ENCODE assay signal across 18 cellular contexts in genomic region chr1:201933840-201934430, GRCh38. TPM values are rescaled to one million over a fixed set of nuclear protein-coding genes. Genes with fewer than 3 reads are reported as not detected.
DNase-seq lines count a peak whose midpoint lies in the region; ATAC-seq and TF ChIP-seq lines count a peak whose summit lies in the region.
"Had no signal": no experiment of that assay in that cellular context is flagged by ENCODE, and none has a peak within 500 bp of the region (broad histone marks: within the 10 kb centered on the region; RNA-seq: fewer than 3 reads in every experiment).

No MANE protein-coding gene starts in this region.

- H3K27ac Mint-ChIP-seq in nephron progenitor cell, result peak overlapping the region; percentile 3
- no peak overlapping the region for H3K27ac Mint-ChIP-seq in activated CD4-positive, alpha-beta T cell treated with anti-CD3 and anti-CD28 coated beads for 36 hours
- H3K27ac Mint-ChIP-seq: activated CD4-positive, alpha-beta T cell treated with anti-CD3 and anti-CD28 coated beads, Interleukin-2, amount 10 ng/mL, durations not matched to agents 7 days and 5 days; activated T-helper 1 cell treated with anti-CD3 and anti-CD28 coated beads, Interleukin-12 subunit alpha, Interleukin-12 subunit beta, Interleukin-2, Interleukin-4 antibody, amounts not matched to agents 30 ng/mL and 10 ng/mL and 1 ng/mL, durations not matched to agents 14 hours and 24 hours and 36 hours; mesothelial cell of epicardium; T-helper 17 cell had no signal

- no peak overlapping the region for H3K56ac ChIP-seq in IMR-90 (ENCODE audit: extremely low read depth, insufficient read depth, low read length)

- no peak for TF ChIP-seq CTCF in IMR-90 (conservative IDR thresholded peaks at IDR 0.05; ENCODE audit: low read depth, low read length)
- TF ChIP-seq CTCF in cardiac fibroblast (IDR thresholded peaks at IDR 0.05; ENCODE audit: low read depth, low read length), result no peak
- TF ChIP-seq CTCF in nephron progenitor cell (IDR thresholded peaks at IDR 0.05), result no peak
- no peak for TF ChIP-seq CTCF in colonic mucosa (IDR thresholded peaks at IDR 0.05)

- H3K79me1 ChIP-seq in IMR-90 (ENCODE audit: low read depth in 1 of 2, low read length in 2 of 2), result peaks cover 23 to 68% of the 10 kb centered on the region in 2 experiments

- H2AK5ac ChIP-seq in IMR-90 (ENCODE audit: low read depth, low read length), result peak overlapping the region; percentile 89

- H3K9me3 ChIP-seq in IMR-90 (ENCODE audit: control insufficient read depth, insufficient read depth, low read length), result no peaks in the 10 kb centered on the region; the same call in 1 of the 2 replicates
- no peaks in the 10 kb centered on the region for H3K9me3 ChIP-seq in colonic mucosa
- H3K9me3 ChIP-seq: BE2C, thyroid gland had no signal

- H3K36me3 ChIP-seq in IMR-90 (ENCODE audit: control insufficient read depth, insufficient read depth, low read length) (peaks cover 17% of the 10 kb centered on the region), colonic mucosa (no peaks in the 10 kb centered on the region)
- H3K36me3 ChIP-seq: BE2C, thyroid gland had no signal

- POLR2A ChIA-PET in IMR-90 (lab: Charles Lee; ENCODE audit: unreplicated experiment), result no interaction called here
- POLR2A ChIA-PET in activated CD4-positive, alpha-beta T cell treated with anti-CD3 and anti-CD28 coated beads for 36 hours (lab: Charles Lee), result no interaction called here

- no peak for TF ChIP-seq RAD21 in IMR-90 (IDR thresholded peaks at IDR 0.05; ENCODE audit: low read length)

- peak overlapping the region; percentile 63 for H2AK9ac ChIP-seq in IMR-90 (replicated peaks; ENCODE audit: low read depth, low read length, poor library complexity)

- H3K23ac ChIP-seq in IMR-90 (ENCODE audit: low read depth, low read length), result peak overlapping the region; percentile 11

- H2BK5ac ChIP-seq in IMR-90 (ENCODE audit: low read depth, low read length, poor library complexity, severe bottlenecking), result peak overlapping the region; percentile 52

- peak overlapping the region; percentile 58; the same call in 1 of the 2 replicates for H4K5ac ChIP-seq in IMR-90 (ENCODE audit: low read depth, low read length)

- H4K8ac ChIP-seq in IMR-90 (ENCODE audit: low read depth in 2 of 2, low read length in 2 of 2), result peak overlapping the region in 1 of 2 experiments; percentile 32; a peak in 2 of 4 replicates

- H3K4me3 Mint-ChIP-seq in nephron progenitor cell, result no peak overlapping the region
- no peak overlapping the region for H3K4me3 Mint-ChIP-seq in activated CD4-positive, alpha-beta T cell treated with anti-CD3 and anti-CD28 coated beads for 36 hours
- H3K4me3 Mint-ChIP-seq: activated CD4-positive, alpha-beta T cell treated with anti-CD3 and anti-CD28 coated beads, Interleukin-2, amount 10 ng/mL, durations not matched to agents 7 days and 5 days; activated T-helper 1 cell treated with anti-CD3 and anti-CD28 coated beads, Interleukin-12 subunit alpha, Interleukin-12 subunit beta, Interleukin-2, Interleukin-4 antibody, amounts not matched to agents 30 ng/mL and 10 ng/mL and 1 ng/mL, durations not matched to agents 14 hours and 24 hours and 36 hours; mesothelial cell of epicardium; T-helper 17 cell had no signal

- no TSS peak for BruUV-seq in IMR-90 (replicated peaks; lab: Mats Ljungman, UMichigan)

- dilution Hi-C loops in IMR-90 (cut with HindIII; ENCODE audit: low sequenced_read_pairs, unreplicated experiment), result no loop called here

- no peak overlapping the region for H3K18ac ChIP-seq in IMR-90 (ENCODE audit: low read depth, low read length)

- no peaks in the 10 kb centered on the region for H3K9me3 Mint-ChIP-seq in nephron progenitor cell
- no peaks in the 10 kb centered on the region for H3K9me3 Mint-ChIP-seq in activated CD4-positive, alpha-beta T cell treated with anti-CD3 and anti-CD28 coated beads for 36 hours (ENCODE audit: low read depth)
- H3K9me3 Mint-ChIP-seq: activated CD4-positive, alpha-beta T cell treated with anti-CD3 and anti-CD28 coated beads, Interleukin-2, amount 10 ng/mL, durations not matched to agents 7 days and 5 days; activated T-helper 1 cell treated with anti-CD3 and anti-CD28 coated beads, Interleukin-12 subunit alpha, Interleukin-12 subunit beta, Interleukin-2, Interleukin-4 antibody, amounts not matched to agents 30 ng/mL and 10 ng/mL and 1 ng/mL, durations not matched to agents 14 hours and 24 hours and 36 hours; mesothelial cell of epicardium had no signal

- H3K27me3 Mint-ChIP-seq in nephron progenitor cell (ENCODE audit: low read depth, poor library complexity), result peaks cover 10% of the 10 kb centered on the region
- H3K27me3 Mint-ChIP-seq in activated CD4-positive, alpha-beta T cell treated with anti-CD3 and anti-CD28 coated beads for 36 hours, result peaks cover 10% of the 10 kb centered on the region

- H2BK15ac ChIP-seq in IMR-90 (ENCODE audit: low read depth, low read length), result peak overlapping the region; percentile 0; the same call in 1 of the 3 replicates

- 22% methylated on average over 3 of the region's 5 CpGs; no CpG with 5 or more reads in 1 of the 2 experiments for WGBS in IMR-90 (ENCODE audit: extremely low coverage in 2 of 2, insufficient read length in 1 of 2), 2 experiments

- peak overlapping the region; percentile 27; the same call in 1 of the 2 replicates for H3K4me2 ChIP-seq in IMR-90 (ENCODE audit: low read depth, low read length)

- DNase-seq in AG08395 (ENCODE audit: low spot score) (peak; percentile 33), IMR-90 (peak; percentile 57), cardiac fibroblast (ENCODE audit: low read depth in 2 of 2) (peak; percentile 59 to 73), nephron progenitor cell (no peak), NCI-H1694 (lab: John Stamatoyannopoulos, UW) (no peak), colonic mucosa (no peak)
- DNase-seq in activated CD4-positive, alpha-beta T cell treated with anti-CD3 and anti-CD28 coated beads for 36 hours, result no peak
- DNase-seq: activated CD4-positive, alpha-beta T cell treated with anti-CD3 and anti-CD28 coated beads, Interleukin-2, amount 10 ng/mL, durations not matched to agents 7 days and 5 days; anterior cingulate cortex; BE2C; NCI-H1417 treated with DMSO at 0.1 percent for 48 hours; NCI-H526 treated with DMSO at 0.1 percent for 48 hours; T-helper 17 cell; thyroid gland had no signal

- H4K91ac ChIP-seq in IMR-90 (ENCODE audit: insufficient read depth, low read depth, low read length), result peak overlapping the region; percentile 61; the same call in 1 of the 2 replicates

- H2BK120ac ChIP-seq in IMR-90 (ENCODE audit: low read depth, low read length), result peak overlapping the region; percentile 63; the same call in 1 of the 2 replicates

- intact Hi-C loops in IMR-90 (cut with micrococcal nuclease), result no loop called here
- intact Hi-C loops in activated CD4-positive, alpha-beta T cell treated with anti-CD3 and anti-CD28 coated beads for 36 hours (cut with DNase I, micrococcal nuclease), result no loop called here
- intact Hi-C loops in colonic mucosa (cut with DNase I), result no loop called here

- ATAC-seq in IMR-90 (ENCODE audit: low read depth), result peak; percentile 48
- no peak for ATAC-seq in HG02884 (IDR thresholded peaks at IDR 0.05; ENCODE audit: unreplicated experiment)
- no peak for ATAC-seq in activated CD4-positive, alpha-beta T cell treated with anti-CD3 and anti-CD28 coated beads for 36 hours
- ATAC-seq: GM12878, T-helper 17 cell had no signal

- H3K4me3 ChIP-seq in IMR-90 (ENCODE audit: insufficient read depth, low read depth, low read length) (no peak overlapping the region), cardiac fibroblast (replicated peaks in 1 of 2; ENCODE audit: low read depth in 2 of 2, low read length in 2 of 2) (no peak overlapping the region), colonic mucosa (no peak overlapping the region)
- H3K4me3 ChIP-seq: GM12878, thyroid gland had no signal

- no peak for TF ChIP-seq POLR2A in IMR-90 (IDR thresholded peaks at IDR 0.05; ENCODE audit: low read depth, low read length)

- peaks cover 35% of the 10 kb centered on the region for H3K4me1 Mint-ChIP-seq in nephron progenitor cell
- no peaks in the 10 kb centered on the region for H3K4me1 Mint-ChIP-seq in activated CD4-positive, alpha-beta T cell treated with anti-CD3 and anti-CD28 coated beads for 36 hours
- H3K4me1 Mint-ChIP-seq: activated CD4-positive, alpha-beta T cell treated with anti-CD3 and anti-CD28 coated beads, Interleukin-2, amount 10 ng/mL, durations not matched to agents 7 days and 5 days; T-helper 17 cell had no signal

- peak overlapping the region; percentile 79 for H2AFZ ChIP-seq in IMR-90 (replicated peaks; ENCODE audit: low read length, poor library complexity)

- H3K4me1 ChIP-seq in IMR-90 (ENCODE audit: control insufficient read depth, insufficient read depth, low read length) (peaks cover 15% of the 10 kb centered on the region), colonic mucosa (no peaks in the 10 kb centered on the region)
- H3K4me1 ChIP-seq: BE2C had no signal

- peak overlapping the region; percentile 16; the same call in 1 of the 2 replicates for H2BK20ac ChIP-seq in IMR-90 (ENCODE audit: low read depth, low read length)

- H3K27me3 ChIP-seq in IMR-90 (ENCODE audit: control insufficient read depth, insufficient read depth, low read length) (no peaks in the 10 kb centered on the region), colonic mucosa (no peaks in the 10 kb centered on the region)
- H3K27me3 ChIP-seq: BE2C, thyroid gland had no signal

- H3K4ac ChIP-seq in IMR-90 (ENCODE audit: low read depth, low read length), result peak overlapping the region; percentile 13

- H3K9me1 ChIP-seq in IMR-90 (ENCODE audit: insufficient read depth, low read length), result peaks cover 23% of the 10 kb centered on the region

- peak overlapping the region; percentile 16; the same call in 1 of the 2 replicates for H3K14ac ChIP-seq in IMR-90 (replicated peaks; ENCODE audit: low read depth, low read length)

- H4K20me1 ChIP-seq in IMR-90 (ENCODE audit: insufficient read depth, low read length), result peaks cover 6% of the 10 kb centered on the region; the same call in 1 of the 2 replicates

- H3K36me3 Mint-ChIP-seq in nephron progenitor cell (ENCODE audit: low read depth), result peaks cover 17% of the 10 kb centered on the region
- H3K36me3 Mint-ChIP-seq in activated CD4-positive, alpha-beta T cell treated with anti-CD3 and anti-CD28 coated beads for 36 hours (ENCODE audit: low read depth), result no peaks in the 10 kb centered on the region
- H3K36me3 Mint-ChIP-seq: mesothelial cell of epicardium had no signal

- in situ Hi-C loops in IMR-90 (cut with MboI; ENCODE audit: low sequenced_read_pairs), result no loop called here

- CTCF ChIA-PET in IMR-90 (lab: Yijun Ruan, JAX), result interaction anchor here (1.2 kb wide), 1 partner anchor 38 kb away, joined by 5 read pairs; no protein-coding TSS in a partner anchor
- CTCF ChIA-PET in activated CD4-positive, alpha-beta T cell treated with anti-CD3 and anti-CD28 coated beads for 36 hours (lab: Charles Lee), result interaction anchor here (0.6 to 0.7 kb wide), 2 partner anchors 64 to 274 kb away, joined by 3 read pairs; no protein-coding TSS in a partner anchor

- H3K9ac ChIP-seq in IMR-90 (ENCODE audit: low read depth, low read length), result no peak overlapping the region
- no peak overlapping the region for H3K9ac ChIP-seq in colonic mucosa (ENCODE audit: low read depth in 2 of 2, low read length in 2 of 2)

- peak overlapping the region; percentile 45 for H3K27ac ChIP-seq in IMR-90 (ENCODE audit: insufficient read depth, low read length)
- no peak overlapping the region for H3K27ac ChIP-seq in colonic mucosa

RNA-seq across cellular contexts. Expression of gene LMOD1, which starts 12.4 kb away (rescaled TPM):
- total RNA-seq in IMR-90 (2012; rRNA removed) (44.4 and 53.2 TPM in 2 replicates), colonic mucosa (10 to 100 TPM in 1 of 2 donors, 1 to 10 TPM in 1; 7.6 to 64.5 TPM)
- polyA plus RNA-seq in IMR-90 (2012; rRNA removed), result 48.6 and 51.7 TPM in 2 replicates
- polyA plus RNA-seq in IMR-90 (2012; cell fraction: cytosol; rRNA removed), result 25.9 and 44.1 TPM in 2 replicates
- polyA plus RNA-seq in IMR-90 (2012; cell fraction: nucleus; rRNA removed; ENCODE audit: low replicate concordance), result 52.3 and 60.1 TPM in 2 replicates
- total RNA-seq in activated CD4-positive, alpha-beta T cell treated with anti-CD3 and anti-CD28 coated beads for 36 hours, result not detected
- total RNA-seq: activated CD4-positive, alpha-beta T cell treated with anti-CD3 and anti-CD28 coated beads, Interleukin-2, amount 10 ng/mL, durations not matched to agents 7 days and 5 days; activated T-helper 1 cell treated with anti-CD3 and anti-CD28 coated beads, Interleukin-12 subunit alpha, Interleukin-12 subunit beta, Interleukin-2, Interleukin-4 antibody, amounts not matched to agents 30 ng/mL and 10 ng/mL and 1 ng/mL, durations not matched to agents 14 hours and 24 hours and 36 hours; T-helper 17 cell had no signal
- polyA plus RNA-seq: GM12878 had no signal

RNA-seq across cellular contexts. Expression of gene TIMM17A, which starts 21.4 kb away (rescaled TPM):
- total RNA-seq in IMR-90 (2012; rRNA removed), result 87.3 and 114 TPM in 2 replicates
- polyA plus RNA-seq in IMR-90 (2012; rRNA removed), result 66.4 and 80.4 TPM in 2 replicates
- 12.3 and 24.1 TPM in 2 replicates for polyA plus RNA-seq in IMR-90 (2012; cell fraction: cytosol; rRNA removed)
- 11.6 and 52.0 TPM in 2 replicates for polyA plus RNA-seq in IMR-90 (2012; cell fraction: nucleus; rRNA removed; ENCODE audit: low replicate concordance)
- total RNA-seq in activated CD4-positive, alpha-beta T cell treated with anti-CD3 and anti-CD28 coated beads for 36 hours, result 10 to 100 TPM; 51.9 to 70.6 TPM
- total RNA-seq in colonic mucosa, result 10 to 100 TPM; 63.4 to 84.7 TPM

RNA-seq across cellular contexts. Expression of gene SHISA4, which starts 45.2 kb away (rescaled TPM):
- total RNA-seq in IMR-90 (2012; rRNA removed) (10.0 and 11.1 TPM in 2 replicates), colonic mucosa (1 to 10 TPM; 2.0 to 3.9 TPM)
- 34.8 and 47.8 TPM in 2 replicates for polyA plus RNA-seq in IMR-90 (2012; rRNA removed)
- 29.9 and 53.0 TPM in 2 replicates for polyA plus RNA-seq in IMR-90 (2012; cell fraction: cytosol; rRNA removed)
- 15.0 and 28.3 TPM in 2 replicates for polyA plus RNA-seq in IMR-90 (2012; cell fraction: nucleus; rRNA removed; ENCODE audit: low replicate concordance)
- total RNA-seq in activated CD4-positive, alpha-beta T cell treated with anti-CD3 and anti-CD28 coated beads for 36 hours, result under 1 TPM; 0.14 to 0.26 TPM
- total RNA-seq: GM12878 had no signal

RNA-seq across cellular contexts. Expression of gene RNPEP, which starts 48.5 kb away (rescaled TPM):
- total RNA-seq in IMR-90 (2012; rRNA removed), result 39.7 and 49.8 TPM in 2 replicates
- polyA plus RNA-seq in IMR-90 (2012; rRNA removed), result 57.3 and 75.4 TPM in 2 replicates
- polyA plus RNA-seq in IMR-90 (2012; cell fraction: cytosol; rRNA removed), result 51.9 and 58.2 TPM in 2 replicates
- 61.4 and 80.2 TPM in 2 replicates for polyA plus RNA-seq in IMR-90 (2012; cell fraction: nucleus; rRNA removed; ENCODE audit: low replicate concordance)
- 10 to 100 TPM; 44.9 to 49.2 TPM for total RNA-seq in activated CD4-positive, alpha-beta T cell treated with anti-CD3 and anti-CD28 coated beads for 36 hours
- total RNA-seq in colonic mucosa, result 100 to 1,000 TPM; 142 to 147 TPM

Comparison
In these comparisons a context has a peak if more than half of its experiments do, and no peak if none do; other contexts are left out.
1. DNase-seq: peak in AG08395 (single experiment), IMR-90 (single experiment) and cardiac fibroblast (2 of 2); none in nephron progenitor cell (single experiment), NCI-H1694 (single experiment), activated CD4-positive, alpha-beta T cell treated with anti-CD3 and anti-CD28 coated beads for 36 hours (single experiment) and colonic mucosa (single experiment).
2. RNA of gene LMOD1, which starts 12.4 kb away (total RNA-seq): 7.6 to 64.5 TPM in colonic mucosa and 44.4 to 53.2 TPM in IMR-90; not detected in activated CD4-positive, alpha-beta T cell treated with anti-CD3 and anti-CD28 coated beads for 36 hours; every median in the first group is over 4 times any median in the second.